13 cellular contexts compared by ENCODE assay signal in the genomic region with DNA sequence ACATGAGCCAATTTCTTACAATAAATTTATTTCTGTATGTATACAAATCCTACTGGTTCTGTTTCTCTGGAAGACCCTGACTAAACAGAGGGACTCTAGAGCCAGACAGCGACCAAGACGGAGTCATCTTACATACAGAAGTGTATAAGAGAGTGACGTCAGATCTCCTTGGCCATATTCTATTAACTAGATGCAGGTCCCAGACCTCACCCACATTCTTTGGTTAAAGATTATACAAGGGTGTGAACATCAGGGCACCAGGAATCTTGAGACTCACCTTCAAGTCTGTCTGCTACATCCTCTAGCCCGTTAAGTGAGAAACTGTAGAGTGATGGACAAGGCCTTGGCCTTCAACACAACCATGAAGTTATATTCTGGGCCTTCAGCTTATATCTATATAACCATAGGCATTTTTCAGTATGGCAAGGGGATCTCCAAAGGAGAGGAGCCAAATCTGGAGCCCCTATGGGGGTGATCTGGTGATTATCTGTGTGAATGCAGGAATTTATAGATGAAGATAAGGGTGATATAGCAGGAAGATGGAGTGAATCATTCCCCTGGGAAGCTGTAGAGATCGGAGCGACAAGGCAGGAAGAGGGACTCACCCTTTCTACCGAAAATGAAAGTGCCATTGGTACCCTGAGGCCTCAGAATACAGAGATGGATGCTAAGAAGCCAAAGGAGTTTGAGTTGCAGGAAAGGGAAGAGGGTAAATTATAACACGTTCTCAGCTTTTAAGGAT.
DNase-seq lines count a peak whose midpoint lies in the region; ATAC-seq, FAIRE-seq and TF ChIP-seq lines count a peak whose summit lies in the region.
"Had no signal": no experiment of that assay in that cellular context is flagged by ENCODE, and none has a peak within 500 bp of the region (broad histone marks: within the 10 kb centered on the region; RNA-seq: fewer than 3 reads in every experiment).

No MANE protein-coding gene starts in this region.

- no peak for ATAC-seq in GM19455 (IDR thresholded peaks at IDR 0.05; ENCODE audit: unreplicated experiment)
- ATAC-seq: HCT116 had no signal

- TF ChIP-seq CTCF in neural crest cell (conservative IDR thresholded peaks at IDR 0.05), result no peak

- no peak overlapping the region for H3K4me3 Mint-ChIP-seq in neural crest cell
- H3K4me3 Mint-ChIP-seq: CD8-positive, alpha-beta memory T cell had no signal

- no peak for FAIRE-seq in RCC 7860 (lab: Jason Lieb, UNC)

- TF ChIP-seq POLR2A in erythroblast (IDR thresholded peaks at IDR 0.05; ENCODE audit: low read length), result no peak

- no peaks in the 10 kb centered on the region for H3K27me3 Mint-ChIP-seq in neural crest cell (ENCODE audit: low read depth)
- H3K27me3 Mint-ChIP-seq: CD8-positive, alpha-beta memory T cell had no signal

- H3K27ac Mint-ChIP-seq in neural crest cell (ENCODE audit: unreplicated experiment), result peak overlapping the region; percentile 28
- H3K27ac Mint-ChIP-seq: CD8-positive, alpha-beta memory T cell had no signal

- H3K36me3 Mint-ChIP-seq in neural crest cell (ENCODE audit: low read depth), result no peaks in the 10 kb centered on the region
- H3K36me3 Mint-ChIP-seq: CD8-positive, alpha-beta memory T cell had no signal

- DNase-seq in EH (ENCODE audit: low read depth) (peak; percentile 78), HT1080 (ENCODE audit: low read depth) (peak; percentile 23), RCC 7860 (ENCODE audit: low spot score) (peak; percentile 50), neural crest cell (ENCODE audit: low read depth, low spot score) (no peak), NCI-H2107 treated with DMSO at 0.1 percent for 48 hours (lab: John Stamatoyannopoulos, UW; ENCODE audit: unreplicated experiment) (no peak), erythroblast (lab: John Stamatoyannopoulos, UW) (no peak), T-helper 2 cell (no peak)
- DNase-seq: AML-193; Caco-2; CD8-positive, alpha-beta memory T cell; DMS 273 treated with DMSO at 0.1 percent for 48 hours had no signal

- H3K4me1 Mint-ChIP-seq in neural crest cell, result peaks cover 3% of the 10 kb centered on the region
- H3K4me1 Mint-ChIP-seq: CD8-positive, alpha-beta memory T cell had no signal

- H3K9me3 Mint-ChIP-seq in neural crest cell, result peaks cover 7% of the 10 kb centered on the region

Comparison
In these comparisons a context has a peak if more than half of its experiments do, and no peak if none do; other contexts are left out.
1. DNase-seq: peak in EH (single experiment), HT1080 (single experiment) and RCC 7860 (single experiment); none in neural crest cell (single experiment), NCI-H2107 treated with DMSO at 0.1 percent for 48 hours (single experiment), erythroblast (0 of 2) and T-helper 2 cell (0 of 5).